ENCODE assay signal across 17 cellular contexts in the genomic region with DNA sequence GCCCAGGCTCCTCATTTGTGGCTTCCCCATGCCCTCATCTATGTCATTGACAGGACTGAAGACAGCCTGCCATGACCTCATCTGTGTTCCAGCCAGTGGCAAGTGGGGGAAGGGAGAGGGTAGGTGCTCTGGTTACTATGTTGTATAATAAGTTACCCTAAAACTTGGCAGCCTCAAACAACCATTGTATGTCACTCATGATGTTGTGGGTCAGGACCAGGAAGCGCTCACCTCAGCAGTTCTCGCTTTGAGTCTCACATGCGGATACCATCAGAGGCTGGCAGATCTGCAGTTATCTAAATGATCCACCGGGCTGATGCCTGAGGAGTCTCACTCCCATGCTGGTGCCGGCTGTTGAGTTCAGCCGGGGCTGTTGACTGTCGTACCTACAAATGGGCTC.
DNase-seq lines count a peak whose midpoint lies in the region; ATAC-seq and TF ChIP-seq lines count a peak whose summit lies in the region.
"Had no signal": no experiment of that assay in that cellular context is flagged by ENCODE, and none has a peak within 500 bp of the region (broad histone marks: within the 10 kb centered on the region; RNA-seq: fewer than 3 reads in every experiment).

No MANE protein-coding gene starts in this region.

- H3K4me3 ChIP-seq in CD4-positive, CD25-positive, alpha-beta regulatory T cell (ENCODE audit: low read depth, low read length): no peak overlapping the region
- no peak overlapping the region for H3K4me3 ChIP-seq in osteoblast (ENCODE audit: insufficient read depth, low read length)
- H3K4me3 ChIP-seq: BLaER1 treated with 17β-estradiol and CSF1 and Interleukin-3, amounts not matched to agents 10 nM and 100 nM; cardiac muscle cell had no signal

- H3K79me2 ChIP-seq in osteoblast (ENCODE audit: insufficient read depth, low read length): no peaks in the 10 kb centered on the region

- H3K4me1 ChIP-seq in CD4-positive, CD25-positive, alpha-beta regulatory T cell (ENCODE audit: control insufficient read depth, insufficient read depth, low read length, poor library complexity, severe bottlenecking): peaks cover 5% of the 10 kb centered on the region
- H3K4me1 ChIP-seq in osteoblast (ENCODE audit: insufficient read depth, low read length): peaks cover 5% of the 10 kb centered on the region
- H3K4me1 ChIP-seq: BLaER1 treated with 17β-estradiol and CSF1 and Interleukin-3, amounts not matched to agents 10 nM and 100 nM had no signal

- no peak for TF ChIP-seq CTCF in osteoblast (IDR thresholded peaks at IDR 0.05; ENCODE audit: extremely low read depth, low read depth, low read length)

- H2AFZ ChIP-seq in osteoblast (ENCODE audit: low read length): no peak overlapping the region

- peak in 1 of 2 donors; percentile 50 for ATAC-seq in CD4-positive, CD25-positive, alpha-beta regulatory T cell (ENCODE audit: low read depth in 2 of 2)
- ATAC-seq in GM21825 (IDR thresholded peaks at IDR 0.05; ENCODE audit: unreplicated experiment): peak; percentile 54

- intact Hi-C loops in activated T-helper 2 cell treated with anti-CD3 and anti-CD28 coated beads, Interferon-gamma antibody, Interleukin-2, Interleukin-4, amounts not matched to agents 10 μg/mL and 5 μg/mL and 100 μg/mL, durations not matched to agents 14 hours and 24 hours and 36 hours (cut with micrococcal nuclease): loop anchor here (5.0 to 10.0 kb wide), 2 partner anchors 185 to 187 kb away; a partner anchor contains a TSS

- no peaks in the 10 kb centered on the region for H4K20me1 ChIP-seq in osteoblast (ENCODE audit: insufficient read depth, low read length)
- H4K20me1 ChIP-seq: BLaER1 treated with 17β-estradiol and CSF1 and Interleukin-3, amounts not matched to agents 10 nM and 100 nM had no signal

- peaks cover 13% of the 10 kb centered on the region for H3K27me3 ChIP-seq in CD4-positive, CD25-positive, alpha-beta regulatory T cell (ENCODE audit: control insufficient read depth, insufficient read depth, low read length)
- H3K27me3 ChIP-seq in osteoblast (ENCODE audit: insufficient read depth, low read length): peaks cover 51% of the 10 kb centered on the region
- H3K27me3 ChIP-seq: BLaER1 treated with 17β-estradiol and CSF1 and Interleukin-3, amounts not matched to agents 10 nM and 100 nM; cardiac muscle cell had no signal

- H3K4me1 Mint-ChIP-seq in CD4-positive, CD25-positive, alpha-beta regulatory T cell: peaks cover 0 to 18% (median 11%) of the 10 kb centered on the region in 4 donors
- H3K4me1 Mint-ChIP-seq in activated T-helper 2 cell treated with anti-CD3 and anti-CD28 coated beads, Interferon-gamma antibody, Interleukin-2, Interleukin-4, amounts not matched to agents 10 μg/mL and 5 μg/mL and 100 μg/mL, durations not matched to agents 14 hours and 24 hours and 36 hours (ENCODE audit: low read depth): peaks cover 12% of the 10 kb centered on the region

- no peaks in the 10 kb centered on the region for H3K36me3 Mint-ChIP-seq in CD4-positive, CD25-positive, alpha-beta regulatory T cell
- H3K36me3 Mint-ChIP-seq in activated T-helper 2 cell treated with anti-CD3 and anti-CD28 coated beads, Interferon-gamma antibody, Interleukin-2, Interleukin-4, amounts not matched to agents 10 μg/mL and 5 μg/mL and 100 μg/mL, durations not matched to agents 14 hours and 24 hours and 36 hours (ENCODE audit: low read depth): no peaks in the 10 kb centered on the region
- H3K36me3 Mint-ChIP-seq: activated naive CD4-positive, alpha-beta T cell treated with anti-CD3 and anti-CD28 coated beads, Interleukin-2, amount 50 U/mL, for 24 hours had no signal

- DNase-seq in CD4-positive, CD25-positive, alpha-beta regulatory T cell: peak in 2 of 3 donors; percentile 30 to 41
- peak; percentile 20 for DNase-seq in activated T-helper 2 cell treated with anti-CD3 and anti-CD28 coated beads, Interferon-gamma antibody, Interleukin-2, Interleukin-4, amounts not matched to agents 10 μg/mL and 5 μg/mL and 100 μg/mL, durations not matched to agents 14 hours and 24 hours and 36 hours (ENCODE audit: low spot score)
- DNase-seq in osteoblast (ENCODE audit: insufficient read length, low spot score, missing footprints): peak; percentile 52
- no peak for DNase-seq in ACHN
- DNase-seq in NCI-H345 treated with DMSO at 0.1 percent for 48 hours (lab: John Stamatoyannopoulos, UW; ENCODE audit: unreplicated experiment): no peak
- DNase-seq in EL: no peak
- DNase-seq: activated CD8-positive, alpha-beta memory T cell treated with anti-CD3 and anti-CD28 coated beads for 24 hours; DMS79 treated with DMSO at 0.1 percent for 48 hours; effector CD4-positive, alpha-beta T cell; foreskin fibroblast; NCI-H2081 treated with DMSO at 0.1 percent for 48 hours; NCI-H526 treated with DMSO at 0.1 percent for 48 hours; substantia nigra had no signal

- peaks cover 54% of the 10 kb centered on the region for H3K27me3 Mint-ChIP-seq in CD4-positive, CD25-positive, alpha-beta regulatory T cell
- H3K27me3 Mint-ChIP-seq in activated T-helper 2 cell treated with anti-CD3 and anti-CD28 coated beads, Interferon-gamma antibody, Interleukin-2, Interleukin-4, amounts not matched to agents 10 μg/mL and 5 μg/mL and 100 μg/mL, durations not matched to agents 14 hours and 24 hours and 36 hours (ENCODE audit: low read depth): peaks cover 53% of the 10 kb centered on the region

- H3K9me3 Mint-ChIP-seq in CD4-positive, CD25-positive, alpha-beta regulatory T cell: peaks cover 0 to 3% (median 0%) of the 10 kb centered on the region in 7 donors
- no peaks in the 10 kb centered on the region for H3K9me3 Mint-ChIP-seq in activated T-helper 2 cell treated with anti-CD3 and anti-CD28 coated beads, Interferon-gamma antibody, Interleukin-2, Interleukin-4, amounts not matched to agents 10 μg/mL and 5 μg/mL and 100 μg/mL, durations not matched to agents 14 hours and 24 hours and 36 hours
- H3K9me3 Mint-ChIP-seq: activated naive CD4-positive, alpha-beta T cell treated with anti-CD3 and anti-CD28 coated beads, Interleukin-2, amount 50 U/mL, for 24 hours had no signal

- H3K36me3 ChIP-seq in CD4-positive, CD25-positive, alpha-beta regulatory T cell (ENCODE audit: control insufficient read depth, insufficient read depth, low read length): no peaks in the 10 kb centered on the region
- H3K36me3 ChIP-seq in osteoblast (ENCODE audit: insufficient read depth, low read length): no peaks in the 10 kb centered on the region
- H3K36me3 ChIP-seq: BLaER1 treated with 17β-estradiol and CSF1 and Interleukin-3, amounts not matched to agents 10 nM and 100 nM; cardiac muscle cell had no signal

- H3K27ac Mint-ChIP-seq in CD4-positive, CD25-positive, alpha-beta regulatory T cell: no peak overlapping the region
- no peak overlapping the region for H3K27ac Mint-ChIP-seq in activated T-helper 2 cell treated with anti-CD3 and anti-CD28 coated beads, Interferon-gamma antibody, Interleukin-2, Interleukin-4, amounts not matched to agents 10 μg/mL and 5 μg/mL and 100 μg/mL, durations not matched to agents 14 hours and 24 hours and 36 hours
- H3K27ac Mint-ChIP-seq: activated naive CD4-positive, alpha-beta T cell treated with anti-CD3 and anti-CD28 coated beads, Interleukin-2, amount 50 U/mL, for 24 hours had no signal

- no peaks in the 10 kb centered on the region for H3K9me3 ChIP-seq in CD4-positive, CD25-positive, alpha-beta regulatory T cell (ENCODE audit: control insufficient read depth in 2 of 2, low read length in 2 of 2)
- H3K9me3 ChIP-seq in osteoblast (ENCODE audit: low read depth, low read length): no peaks in the 10 kb centered on the region

- no peak overlapping the region for H3K4me2 ChIP-seq in osteoblast (ENCODE audit: insufficient read depth, low read length)
- H3K4me2 ChIP-seq: BLaER1 treated with 17β-estradiol and CSF1 and Interleukin-3, amounts not matched to agents 10 nM and 100 nM had no signal

- in situ Hi-C loops in ACHN (cut with HindIII; ENCODE audit: low pct_ligation_motif_present, low pct_unique_long_range_greater_than_20kb, low sequenced_read_pairs): no loop called here

- H3K4me3 Mint-ChIP-seq in CD4-positive, CD25-positive, alpha-beta regulatory T cell: no peak overlapping the region
- no peak overlapping the region for H3K4me3 Mint-ChIP-seq in activated T-helper 2 cell treated with anti-CD3 and anti-CD28 coated beads, Interferon-gamma antibody, Interleukin-2, Interleukin-4, amounts not matched to agents 10 μg/mL and 5 μg/mL and 100 μg/mL, durations not matched to agents 14 hours and 24 hours and 36 hours (ENCODE audit: low read depth)
- H3K4me3 Mint-ChIP-seq: activated naive CD4-positive, alpha-beta T cell treated with anti-CD3 and anti-CD28 coated beads, Interleukin-2, amount 50 U/mL, for 24 hours had no signal

- no peak overlapping the region for H3K27ac ChIP-seq in CD4-positive, CD25-positive, alpha-beta regulatory T cell (ENCODE audit: insufficient read depth, low read length, poor library complexity, severe bottlenecking)
- no peak overlapping the region for H3K27ac ChIP-seq in osteoblast (ENCODE audit: low read depth, low read length)
- H3K27ac ChIP-seq: BLaER1 treated with 17β-estradiol and CSF1 and Interleukin-3, amounts not matched to agents 10 nM and 100 nM; cardiac muscle cell had no signal

Comparison
In these comparisons a context has a peak if more than half of its experiments do, and no peak if none do; other contexts are left out.
1. DNase-seq: peak in CD4-positive, CD25-positive, alpha-beta regulatory T cell (2 of 3), activated T-helper 2 cell treated with anti-CD3 and anti-CD28 coated beads, Interferon-gamma antibody, Interleukin-2, Interleukin-4, amounts not matched to agents 10 μg/mL and 5 μg/mL and 100 μg/mL, durations not matched to agents 14 hours and 24 hours and 36 hours (single experiment) and osteoblast (single experiment); none in ACHN (single experiment), NCI-H345 treated with DMSO at 0.1 percent for 48 hours (single experiment) and EL (single experiment).